9 cellular contexts compared by ENCODE assay signal in genomic region chr18:67104700-67105284, GRCh38.
DNase-seq lines count a peak whose midpoint lies in the region; FAIRE-seq and TF ChIP-seq lines count a peak whose summit lies in the region.
"Had no signal": no experiment of that assay in that cellular context is flagged by ENCODE, and none has a peak within 500 bp of the region (broad histone marks: within the 10 kb centered on the region; RNA-seq: fewer than 3 reads in every experiment).

No MANE protein-coding gene starts in this region.

- no peaks in the 10 kb centered on the region for H3K23me2 ChIP-seq in H9 (ENCODE audit: insufficient read length, low read depth, low read length, poor library complexity, severe bottlenecking)

- H3K18ac ChIP-seq in H9 (ENCODE audit: insufficient read length, low read depth, low read length), result no peak overlapping the region

- no peaks in the 10 kb centered on the region for H3K9me3 Mint-ChIP-seq in H9

- H2BK15ac ChIP-seq in H9 (ENCODE audit: low read depth, low read length), result no peak overlapping the region

- no peak overlapping the region for H3K4ac ChIP-seq in H9 (ENCODE audit: low read depth, low read length)

- no peak overlapping the region for H3K27ac ChIP-seq in H9 (ENCODE audit: insufficient read length, low read depth, low read length)

- H3T11ph ChIP-seq in H9 (ENCODE audit: low read length), result no peak overlapping the region

- no peaks in the 10 kb centered on the region for H4K20me1 ChIP-seq in H9 (ENCODE audit: control insufficient read depth, insufficient read depth, insufficient read length)

- no peaks in the 10 kb centered on the region for H3K27me3 Mint-ChIP-seq in H9 (ENCODE audit: low read depth)
- H3K27me3 Mint-ChIP-seq: B cell had no signal

- no peak overlapping the region for H3K4me3 Mint-ChIP-seq in H9
- H3K4me3 Mint-ChIP-seq: B cell had no signal

- no peaks in the 10 kb centered on the region for H3K79me2 ChIP-seq in H9 (ENCODE audit: insufficient read depth, low read length)

- H3K9me3 ChIP-seq in H9 (ENCODE audit: control insufficient read depth, low read depth, low read length), result no peaks in the 10 kb centered on the region

- H4K8ac ChIP-seq in H9 (replicated peaks; ENCODE audit: insufficient read length, low read depth, low read length), result no peak overlapping the region

- H3K27ac Mint-ChIP-seq in H9, result no peak overlapping the region
- H3K27ac Mint-ChIP-seq: B cell had no signal

- no peaks in the 10 kb centered on the region for H3K4me1 Mint-ChIP-seq in H9
- H3K4me1 Mint-ChIP-seq: B cell had no signal

- H3K4me1 ChIP-seq in H9 (ENCODE audit: insufficient read depth, low read length), result no peaks in the 10 kb centered on the region

- H2BK5ac ChIP-seq in H9 (ENCODE audit: insufficient read length, low read length), result no peak overlapping the region

- no peaks in the 10 kb centered on the region for H3K79me1 ChIP-seq in H9 (ENCODE audit: insufficient read depth, low read depth, low read length, poor library complexity, severe bottlenecking)

- no CpG with 5 or more reads among the region's 7 CpGs for WGBS in H9 (ENCODE audit: extremely low coverage, insufficient read length, low lambda C conversion rate)

- FAIRE-seq in RCC 7860 (lab: Jason Lieb, UNC), result no peak

- no peak overlapping the region for H3K14ac ChIP-seq in H9 (ENCODE audit: insufficient read depth, low read length)

- H3K23ac ChIP-seq in H9 (ENCODE audit: insufficient read length, low read depth, low read length), result no peak overlapping the region

- H3K4me2 ChIP-seq in H9 (ENCODE audit: insufficient read depth, insufficient read length, low read length), result no peak overlapping the region

- no peak overlapping the region for H2BK12ac ChIP-seq in H9 (ENCODE audit: insufficient read length, low read depth, low read length)

- H3K9ac ChIP-seq in H9 (ENCODE audit: extremely low read depth, insufficient read length, low read length), result no peak overlapping the region

- DNase-seq in DMS153 treated with DMSO at 0.1 percent for 48 hours (lab: John Stamatoyannopoulos, UW; ENCODE audit: unreplicated experiment) (peak; percentile 11), DMS153 (lab: John Stamatoyannopoulos, UW) (no peak), H9 (peak; percentile 67), LHCN-M2 (ENCODE audit: low read depth) (peak; percentile 70), RCC 7860 (ENCODE audit: low spot score) (peak; percentile 23), astrocyte of the hippocampus (ENCODE audit: low read depth, low spot score) (peak; percentile 78), inferior parietal cortex (ENCODE audit: extremely low spot score) (peak; percentile 75)
- DNase-seq in stimulated activated CD4-positive, alpha-beta T cell treated with anti-CD3 and anti-CD28 coated beads, Interleukin-1b, Interleukin-23, amount 100 ng/mL, for 48 hours, result peak; percentile 26

- no peak overlapping the region for H2BK120ac ChIP-seq in H9 (ENCODE audit: low read depth, low read length, poor library complexity, severe bottlenecking)

- H4K91ac ChIP-seq in H9 (ENCODE audit: insufficient read length, low read depth, low read length), result no peak overlapping the region

- no peaks in the 10 kb centered on the region for H3K27me3 ChIP-seq in H9 (ENCODE audit: insufficient read depth, low read length)

- H2AFZ ChIP-seq in H9 (ENCODE audit: low read length), result no peak overlapping the region

- no peak overlapping the region for H3K56ac ChIP-seq in H9 (ENCODE audit: insufficient read length, low read depth, low read length)

- peak; percentile 87 for TF ChIP-seq CTCF in H9 (conservative IDR thresholded peaks at IDR 0.05)

- H2BK20ac ChIP-seq in H9 (ENCODE audit: low read depth, low read length, poor library complexity, severe bottlenecking), result no peak overlapping the region

- H2AK5ac ChIP-seq in H9 (ENCODE audit: insufficient read length, low read length), result no peak overlapping the region

- no peaks in the 10 kb centered on the region for H3K36me3 Mint-ChIP-seq in H9 (ENCODE audit: insufficient read depth in 1 of 3, low read depth in 3 of 3)

- no peak overlapping the region for H4K5ac ChIP-seq in H9 (ENCODE audit: insufficient read length, low read depth, low read length)
